Comparison of ENCODE assay signal across 16 cellular contexts in the genomic region with DNA sequence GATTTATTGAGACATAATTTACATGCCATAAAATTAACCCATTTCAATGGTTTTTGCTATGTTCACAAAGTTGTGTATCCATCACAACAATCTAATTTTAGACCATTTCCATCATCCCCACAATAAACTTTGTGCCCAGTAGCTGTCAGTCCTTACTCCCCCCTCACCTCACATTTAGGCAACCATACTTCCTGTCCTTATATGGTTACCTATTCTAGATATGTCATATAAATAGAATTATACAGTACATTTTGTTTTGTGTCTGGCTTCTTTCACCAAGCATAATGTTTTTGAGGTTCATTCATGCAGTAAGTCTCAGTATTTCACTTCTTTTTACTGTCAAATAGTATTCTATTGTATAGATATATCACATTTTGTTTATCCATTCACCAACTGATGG. TPM values are rescaled to one million over a fixed set of nuclear protein-coding genes. Genes with fewer than 3 reads are reported as not detected.
A peak's percentile ranks its signal among the peaks of the same experiment; 100 is the strongest.
DNase-seq lines count a peak whose midpoint lies in the region; ATAC-seq, FAIRE-seq and TF ChIP-seq lines count a peak whose summit lies in the region.
"Had no signal": no experiment of that assay in that cellular context is flagged by ENCODE, and none has a peak within 500 bp of the region (broad histone marks: within the 10 kb centered on the region; RNA-seq: fewer than 3 reads in every experiment).

No MANE protein-coding gene starts in this region.

- peak overlapping the region; percentile 70 for H3K27ac Mint-ChIP-seq in activated B cell treated with CpG ODN at 0.5 μM for 24 hours
- H3K27ac Mint-ChIP-seq in naive thymus-derived CD8-positive, alpha-beta T cell = peak overlapping the region in 1 of 10 donors; percentile 47
- no peak overlapping the region for H3K27ac Mint-ChIP-seq in activated CD4-positive, alpha-beta T cell treated with anti-CD3 and anti-CD28 coated beads, Interleukin-2, amount 10 ng/mL, durations not matched to agents 7 days and 5 days
- H3K27ac Mint-ChIP-seq: CD4-positive, alpha-beta T cell had no signal

- peaks cover 56% of the 10 kb centered on the region for H3K4me1 Mint-ChIP-seq in activated B cell treated with CpG ODN at 0.5 μM for 24 hours
- peaks cover 8 to 30% (median 15%) of the 10 kb centered on the region in 4 donors for H3K4me1 Mint-ChIP-seq in naive thymus-derived CD8-positive, alpha-beta T cell
- H3K4me1 Mint-ChIP-seq in activated CD4-positive, alpha-beta T cell treated with anti-CD3 and anti-CD28 coated beads, Interleukin-2, amount 10 ng/mL, durations not matched to agents 7 days and 5 days = no peaks in the 10 kb centered on the region

- peaks cover 14% of the 10 kb centered on the region for H3K9me3 Mint-ChIP-seq in activated B cell treated with CpG ODN at 0.5 μM for 24 hours
- peaks cover 0 to 24% (median 5%) of the 10 kb centered on the region in 9 donors for H3K9me3 Mint-ChIP-seq in naive thymus-derived CD8-positive, alpha-beta T cell
- peaks cover 8% of the 10 kb centered on the region for H3K9me3 Mint-ChIP-seq in activated CD4-positive, alpha-beta T cell treated with anti-CD3 and anti-CD28 coated beads, Interleukin-2, amount 10 ng/mL, durations not matched to agents 7 days and 5 days

- ATAC-seq in activated B cell treated with CpG ODN at 0.5 μM for 24 hours (ENCODE audit: low read depth) (no peak), HG02763 (IDR thresholded peaks at IDR 0.05; ENCODE audit: unreplicated experiment) (no peak), HG02973 (IDR thresholded peaks at IDR 0.05; ENCODE audit: unreplicated experiment) (no peak)
- no peak for ATAC-seq in naive thymus-derived CD8-positive, alpha-beta T cell

- peak; percentile 29 for FAIRE-seq in GM18507 (lab: Jason Lieb, UNC)
- FAIRE-seq: A204.1 had no signal

- H3K4me3 Mint-ChIP-seq in activated B cell treated with CpG ODN at 0.5 μM for 24 hours = no peak overlapping the region
- H3K4me3 Mint-ChIP-seq in naive thymus-derived CD8-positive, alpha-beta T cell = peak overlapping the region in 7 of 10 donors; percentile 7 to 34 (median 19)
- no peak overlapping the region for H3K4me3 Mint-ChIP-seq in activated CD4-positive, alpha-beta T cell treated with anti-CD3 and anti-CD28 coated beads, Interleukin-2, amount 10 ng/mL, durations not matched to agents 7 days and 5 days
- H3K4me3 Mint-ChIP-seq: CD4-positive, alpha-beta T cell had no signal

- H3K4me3 ChIP-seq in GM12865 (ENCODE audit: low read depth, low read length) = no peak overlapping the region
- H3K4me3 ChIP-seq: GM23248, HAP-1 had no signal

- no peak for TF ChIP-seq CTCF in GM12865 (IDR thresholded peaks at IDR 0.05; ENCODE audit: insufficient read depth, low read depth, low read length, missing control alignments)
- no peak for TF ChIP-seq CTCF in activated B cell treated with CpG ODN at 0.5 μM for 24 hours (IDR thresholded peaks at IDR 0.05)

- CTCF ChIA-PET in activated B cell treated with CpG ODN at 0.5 μM for 24 hours (lab: Charles Lee) = no interaction called here
- CTCF ChIA-PET in activated CD4-positive, alpha-beta T cell treated with anti-CD3 and anti-CD28 coated beads, Interleukin-2, amount 10 ng/mL, durations not matched to agents 7 days and 5 days (lab: Charles Lee) = no interaction called here

- no peaks in the 10 kb centered on the region for H3K27me3 Mint-ChIP-seq in activated B cell treated with CpG ODN at 0.5 μM for 24 hours
- peaks cover 0 to 2% (median 0%) of the 10 kb centered on the region in 5 donors for H3K27me3 Mint-ChIP-seq in naive thymus-derived CD8-positive, alpha-beta T cell
- peaks cover 11% of the 10 kb centered on the region for H3K27me3 Mint-ChIP-seq in activated CD4-positive, alpha-beta T cell treated with anti-CD3 and anti-CD28 coated beads, Interleukin-2, amount 10 ng/mL, durations not matched to agents 7 days and 5 days

- H3K36me3 Mint-ChIP-seq in activated B cell treated with CpG ODN at 0.5 μM for 24 hours (ENCODE audit: low read depth) = peaks cover 5% of the 10 kb centered on the region
- H3K36me3 Mint-ChIP-seq in naive thymus-derived CD8-positive, alpha-beta T cell = peaks cover 0 to 6% (median 4%) of the 10 kb centered on the region in 3 donors
- peaks cover 4% of the 10 kb centered on the region for H3K36me3 Mint-ChIP-seq in activated CD4-positive, alpha-beta T cell treated with anti-CD3 and anti-CD28 coated beads, Interleukin-2, amount 10 ng/mL, durations not matched to agents 7 days and 5 days (ENCODE audit: low read depth)

- POLR2A ChIA-PET in activated B cell treated with CpG ODN at 0.5 μM for 24 hours (lab: Charles Lee) = no interaction called here
- POLR2A ChIA-PET in naive thymus-derived CD8-positive, alpha-beta T cell (lab: Charles Lee) = interaction anchor here (0.6 kb wide), 1 partner anchor 38 kb away, joined by 3 read pairs; no protein-coding TSS in a partner anchor
- POLR2A ChIA-PET in activated CD4-positive, alpha-beta T cell treated with anti-CD3 and anti-CD28 coated beads, Interleukin-2, amount 10 ng/mL, durations not matched to agents 7 days and 5 days (lab: Charles Lee) = no interaction called here

- peak; percentile 12 for DNase-seq in GM12865 (ENCODE audit: low read depth)
- no peak for DNase-seq in GM18507 (ENCODE audit: extremely low spot score, insufficient read length, low read depth)
- no peak for DNase-seq in activated B cell treated with CpG ODN at 0.5 μM for 24 hours
- DNase-seq in naive thymus-derived CD8-positive, alpha-beta T cell = no peak
- no peak for DNase-seq in stimulated activated CD4-positive, alpha-beta T cell treated with anti-CD3 and anti-CD28 coated beads, Interleukin-1b, Interleukin-23, amount 100 ng/mL, for 48 hours
- no peak for DNase-seq in activated CD4-positive, alpha-beta T cell treated with anti-CD3 and anti-CD28 coated beads, Interleukin-2, amount 10 ng/mL, durations not matched to agents 7 days and 5 days
- DNase-seq: ACHN; CD4-positive, alpha-beta T cell; DMS153; DMS79; GF-D8; GM23248 had no signal

- intact Hi-C loops in activated B cell treated with CpG ODN at 0.5 μM for 24 hours (cut with micrococcal nuclease) = loop anchor here (2.0 to 10.0 kb wide), 3 partner anchors 23 to 53 kb away; a partner anchor contains a TSS

RNA-seq across cellular contexts. Expression of a gene that starts 23.2 kb away (rescaled TPM):
- 1,996 and 2,528 TPM in 2 replicates for total RNA-seq in activated B cell treated with CpG ODN at 0.5 μM for 24 hours
- 1,000 to 10,000 TPM; 2,102 to 2,162 TPM for total RNA-seq in naive thymus-derived CD8-positive, alpha-beta T cell
- 1,000 to 10,000 TPM; 7,933 to 9,149 (median 9,080) TPM for polyA plus RNA-seq in naive thymus-derived CD8-positive, alpha-beta T cell
- total RNA-seq in activated CD4-positive, alpha-beta T cell treated with anti-CD3 and anti-CD28 coated beads, Interleukin-2, amount 10 ng/mL, durations not matched to agents 7 days and 5 days = 100 to 1,000 TPM; 713 to 959 TPM

RNA-seq across cellular contexts. Expression of a gene that starts 42.5 kb away (rescaled TPM):
- 1.4 and 2.0 TPM in 2 replicates for total RNA-seq in activated B cell treated with CpG ODN at 0.5 μM for 24 hours
- total RNA-seq in naive thymus-derived CD8-positive, alpha-beta T cell = 1 to 10 TPM; 2.9 TPM
- 1 to 10 TPM in 2 of 3 donors, under 1 TPM in 1; 0.20 to 3.3 (median 1.7) TPM for polyA plus RNA-seq in naive thymus-derived CD8-positive, alpha-beta T cell
- total RNA-seq in activated CD4-positive, alpha-beta T cell treated with anti-CD3 and anti-CD28 coated beads, Interleukin-2, amount 10 ng/mL, durations not matched to agents 7 days and 5 days = under 1 TPM; 0.69 to 0.92 TPM

RNA-seq across cellular contexts. Expression of a gene that starts 56.5 kb away (rescaled TPM):
- total RNA-seq in activated B cell treated with CpG ODN at 0.5 μM for 24 hours = 52.0 and 58.8 TPM in 2 replicates
- 10 to 100 TPM; 28.6 to 33.0 TPM for total RNA-seq in naive thymus-derived CD8-positive, alpha-beta T cell
- 10 to 100 TPM in 2 of 3 donors, 1 to 10 TPM in 1; 9.3 to 17.4 (median 14.7) TPM for polyA plus RNA-seq in naive thymus-derived CD8-positive, alpha-beta T cell
- 10 to 100 TPM; 18.7 to 20.7 TPM for total RNA-seq in activated CD4-positive, alpha-beta T cell treated with anti-CD3 and anti-CD28 coated beads, Interleukin-2, amount 10 ng/mL, durations not matched to agents 7 days and 5 days

Comparison
In these comparisons a context has a peak if more than half of its experiments do, and no peak if none do; other contexts are left out.
1. H3K4me3 Mint-ChIP-seq: peak in naive thymus-derived CD8-positive, alpha-beta T cell (7 of 10); none in activated B cell treated with CpG ODN at 0.5 μM for 24 hours (single experiment) and activated CD4-positive, alpha-beta T cell treated with anti-CD3 and anti-CD28 coated beads, Interleukin-2, amount 10 ng/mL, durations not matched to agents 7 days and 5 days (single experiment).